6 cellular contexts compared by ENCODE assay signal in the genomic region with DNA sequence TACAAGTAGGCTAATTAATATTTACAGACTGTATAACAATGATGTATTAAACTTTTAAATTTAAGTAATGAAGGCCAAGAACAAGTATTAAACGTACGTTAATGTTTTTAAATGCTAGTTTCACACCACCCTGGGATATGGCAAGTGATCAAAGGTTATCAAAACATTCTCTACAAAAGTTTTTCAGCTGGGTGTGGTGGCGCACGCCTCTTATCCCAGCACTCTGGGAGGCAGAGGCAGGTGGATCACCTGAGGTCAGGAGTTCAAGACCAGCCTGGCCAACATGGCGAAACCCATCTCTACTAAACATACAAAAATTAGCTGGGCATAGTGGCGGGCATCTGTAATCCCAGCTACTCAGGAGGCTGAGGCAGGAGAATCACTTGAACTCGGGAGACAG. TPM values are rescaled to one million over a fixed set of nuclear protein-coding genes. Genes with fewer than 3 reads are reported as not detected.
"Had no signal": no experiment of that assay in that cellular context is flagged by ENCODE, and none has a peak within 500 bp of the region (broad histone marks: within the 10 kb centered on the region; RNA-seq: fewer than 3 reads in every experiment).

No MANE protein-coding gene starts in this region.

RNA-seq across cellular contexts. Expression of a gene that starts 17.5 kb away (rescaled TPM):
- total RNA-seq: activated CD4-positive, alpha-beta T cell treated with anti-CD3 and anti-CD28 coated beads, Interleukin-2, amount 10 ng/mL, durations not matched to agents 24 days and 14 days; activated CD8-positive, alpha-beta memory T cell treated with anti-CD3 and anti-CD28 coated beads, Interleukin-2, amount 10 ng/mL, durations not matched to agents 7 days and 5 days; activated CD8-positive, alpha-beta T cell treated with anti-CD3 and anti-CD28 coated beads, Interleukin-2, amount 10 ng/mL, durations not matched to agents 7 days and 5 days; activated T-helper 1 cell treated with anti-CD3 and anti-CD28 coated beads, Interleukin-12 subunit alpha, Interleukin-12 subunit beta, Interleukin-2, Interleukin-4 antibody, amounts not matched to agents 30 ng/mL and 10 ng/mL and 1 ng/mL, durations not matched to agents 14 hours and 24 hours and 36 hours; activated T-helper 2 cell treated with anti-CD3 and anti-CD28 coated beads, Interferon-gamma antibody, Interleukin-2, Interleukin-4, amounts not matched to agents 10 μg/mL and 5 μg/mL and 100 μg/mL, durations not matched to agents 14 hours and 24 hours and 36 hours; T-helper 1 cell treated with Interleukin-12 subunit alpha and Interleukin-12 subunit beta and Interleukin-4 antibody, amounts not matched to agents 30 ng/mL and 1 ng/mL, for 36 hours had no signal
